1 cellular context compared by ENCODE assay signal in genomic region chr13:19665427-19665859, GRCh38.
TF ChIP-seq lines count a peak whose summit lies in the region.

No MANE protein-coding gene starts in this region.

TF ChIP-seq in GM23338, 12 proteins besides CTCF, POLR2A, EP300 and RAD21 (continued from another document):
- TF ChIP-seq ZNF462 (CRISPR knock-in tag; IDR thresholded peaks at IDR 0.05) (no peak), JUNB (IDR thresholded peaks at IDR 0.05; ENCODE audit: unreplicated experiment) (no peak)
